ENCODE assay signal across 8 cellular contexts in genomic region chr1:231460614-231461013, GRCh38. TPM values are rescaled to one million over a fixed set of nuclear protein-coding genes. Genes with fewer than 3 reads are reported as not detected.
DNase-seq lines count a peak whose midpoint lies in the region; ATAC-seq and TF ChIP-seq lines count a peak whose summit lies in the region.

No MANE protein-coding gene starts in this region.

- H3K79me2 ChIP-seq in hepatocyte, result no peaks in the 10 kb centered on the region

- H3K36me3 ChIP-seq in hepatocyte (replicated peaks; ENCODE audit: insufficient read depth, low read depth), result no peaks in the 10 kb centered on the region

- TF ChIP-seq CTCF in hepatocyte (IDR thresholded peaks at IDR 0.05; ENCODE audit: poor library complexity), result no peak
- TF ChIP-seq CTCF in glutamatergic neuron (IDR thresholded peaks at IDR 0.05; ENCODE audit: partially characterized antibody, unreplicated experiment), result no peak

- H3K4me3 Mint-ChIP-seq in glutamatergic neuron (ENCODE audit: unreplicated experiment), result no peak overlapping the region

- H3K9me2 ChIP-seq in hepatocyte (replicated peaks; ENCODE audit: insufficient read depth), result no peaks in the 10 kb centered on the region

- no peaks in the 10 kb centered on the region for H3K4me1 Mint-ChIP-seq in glutamatergic neuron (ENCODE audit: low read depth, unreplicated experiment)

- H3K27ac ChIP-seq in hepatocyte, result no peak overlapping the region

- H3K36me3 Mint-ChIP-seq in glutamatergic neuron (ENCODE audit: unreplicated experiment), result peaks cover 8% of the 10 kb centered on the region

- H2AFZ ChIP-seq in hepatocyte, result no peak overlapping the region

- H3K4me3 ChIP-seq in hepatocyte, result no peak overlapping the region

- H3K4me1 ChIP-seq in hepatocyte (ENCODE audit: insufficient read depth), result no peaks in the 10 kb centered on the region

- H4K20me1 ChIP-seq in hepatocyte (ENCODE audit: insufficient read depth, poor library complexity, severe bottlenecking), result no peaks in the 10 kb centered on the region

- no peaks in the 10 kb centered on the region for H3K9me3 Mint-ChIP-seq in glutamatergic neuron (ENCODE audit: unreplicated experiment)

- H3K27me3 Mint-ChIP-seq in glutamatergic neuron (ENCODE audit: unreplicated experiment), result peaks cover 2% of the 10 kb centered on the region

- peaks cover 3% of the 10 kb centered on the region for H3K9me3 ChIP-seq in hepatocyte (ENCODE audit: low read depth)

- WGBS in hepatocyte (ENCODE audit: low lambda C conversion rate, missing lambda C conversion rate), result 73% methylated on average over 2 of the region's 2 CpGs

- no peaks in the 10 kb centered on the region for H3K27me3 ChIP-seq in hepatocyte

- peak; percentile 4 to 73 for DNase-seq in activated CD4-positive, alpha-beta T cell treated with anti-CD3 and anti-CD28 coated beads, Interleukin-2, amount 50 U/mL, for 24 hours (ENCODE audit: low read depth in 1 of 2, low spot score in 1 of 2)
- DNase-seq in mucosa of gallbladder (ENCODE audit: low spot score), result peak; percentile 16
- no peak for DNase-seq in NCI-H446 treated with DMSO at 0.1 percent for 48 hours (lab: John Stamatoyannopoulos, UW)
- DNase-seq in hepatocyte (ENCODE audit: low spot score), result no peak
- no peak for DNase-seq in glutamatergic neuron
- DNase-seq in NCI-H510A treated with DMSO at 0.1 percent for 48 hours (lab: John Stamatoyannopoulos, UW), result no peak

- H3K4me2 ChIP-seq in hepatocyte, result no peak overlapping the region

- ATAC-seq in GM18520 (IDR thresholded peaks at IDR 0.05; ENCODE audit: unreplicated experiment) (peak; percentile 63), HG03432 (IDR thresholded peaks at IDR 0.05; ENCODE audit: unreplicated experiment) (peak; percentile 92)

- no peak overlapping the region for H3K27ac Mint-ChIP-seq in glutamatergic neuron (ENCODE audit: unreplicated experiment)

RNA-seq across cellular contexts. Expression of gene EGLN1, which starts 38.5 kb away (rescaled TPM):
- 49.1 TPM for total RNA-seq in mucosa of gallbladder
- 31.4 and 36.5 TPM in 2 replicates for total RNA-seq in hepatocyte
- polyA plus RNA-seq in hepatocyte, result 18.3 and 20.5 TPM in 2 replicates
- 12.3 TPM for total RNA-seq in glutamatergic neuron (ENCODE audit: unreplicated experiment)

Comparison
In these comparisons a context has a peak if more than half of its experiments do, and no peak if none do; other contexts are left out.
1. DNase-seq: peak in activated CD4-positive, alpha-beta T cell treated with anti-CD3 and anti-CD28 coated beads, Interleukin-2, amount 50 U/mL, for 24 hours (2 of 2) and mucosa of gallbladder (single experiment); none in NCI-H446 treated with DMSO at 0.1 percent for 48 hours (single experiment), hepatocyte (single experiment), glutamatergic neuron (single experiment) and NCI-H510A treated with DMSO at 0.1 percent for 48 hours (single experiment).